Comparison of ENCODE assay signal across 1 cellular context in genomic region chr2:98187194-98187593, GRCh38.
TF ChIP-seq lines count a peak whose summit lies in the region.

No MANE protein-coding gene starts in this region.

TF ChIP-seq in HepG2, 621 proteins besides CTCF, POLR2A, EP300 and RAD21:
- TF ChIP-seq NFRKB (IDR thresholded peaks at IDR 0.05): no peak
- TF ChIP-seq HOXA7 (CRISPR knock-in tag; IDR thresholded peaks at IDR 0.05): 0 out of 2 replicates have a peak, but pooled peaks have one; percentile 4
- TF ChIP-seq ZNF570 (CRISPR knock-in tag; IDR thresholded peaks at IDR 0.05; ENCODE audit: borderline replicate concordance): no peak
- TF ChIP-seq CREB1 (IDR thresholded peaks at IDR 0.05): peak; percentile 18; the same call in 1 of the 2 replicates
- TF ChIP-seq CREB1 (CRISPR knock-in tag; IDR thresholded peaks at IDR 0.05): no peak
